Comparison of ENCODE assay signal across 11 cellular contexts in the genomic region with DNA sequence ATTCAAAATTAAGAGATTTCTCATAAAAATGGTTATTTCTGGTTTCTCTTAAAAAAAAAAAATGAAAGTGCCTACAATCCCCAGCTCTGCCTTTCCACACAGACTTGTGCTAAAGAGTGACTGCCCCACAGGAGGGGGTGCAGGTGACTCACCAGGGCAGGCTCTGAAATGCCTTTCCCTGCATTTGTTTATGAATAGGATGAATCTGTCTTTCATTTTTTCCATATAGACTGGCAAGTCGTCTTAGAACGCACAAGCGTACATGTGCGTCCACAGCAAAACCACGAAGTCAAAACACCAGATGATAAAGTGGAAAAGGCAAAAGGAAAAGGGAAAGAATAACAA.
DNase-seq lines count a peak whose midpoint lies in the region; ATAC-seq and TF ChIP-seq lines count a peak whose summit lies in the region.
"Had no signal": no experiment of that assay in that cellular context is flagged by ENCODE, and none has a peak within 500 bp of the region (broad histone marks: within the 10 kb centered on the region; RNA-seq: fewer than 3 reads in every experiment).

No MANE protein-coding gene starts in this region.

- ATAC-seq in stimulated activated naive CD8-positive, alpha-beta T cell treated with anti-CD3 and anti-CD28 coated beads, Interleukin-15, amount 100 ng/mL, for 72 hours, result peak; percentile 63
- ATAC-seq in upper lobe of left lung (ENCODE audit: low FRiP score in 2 of 2), result no peak
- no peak for ATAC-seq in GM18520 (IDR thresholded peaks at IDR 0.05; ENCODE audit: unreplicated experiment)
- ATAC-seq in mucosa of descending colon, result no peak

- DNase-seq in MCF 10A (ENCODE audit: unreplicated experiment), result peak; percentile 76
- DNase-seq in breast epithelium (ENCODE audit: low spot score in 2 of 2), result no peak
- peak; percentile 67 for DNase-seq in fibroblast of gingiva (ENCODE audit: low read depth)
- no peak for DNase-seq in stimulated activated naive CD8-positive, alpha-beta T cell treated with anti-CD3 and anti-CD28 coated beads, Interleukin-15, amount 100 ng/mL, for 72 hours
- DNase-seq in upper lobe of left lung, result no peak
- DNase-seq in mucosa of descending colon, result no peak
- DNase-seq: COR-L47, NCI-H1092 treated with DMSO at 0.1 percent for 48 hours, SIG-M5 had no signal

- intact Hi-C loops in MCF 10A (cut with micrococcal nuclease), result loop anchor here (10.0 kb wide), 1 partner anchor 422 kb away; the partner anchor contains the start of gene ABCC12
- intact Hi-C loops in breast epithelium (cut with DNase I; ENCODE audit: low total_unique reads), result loop anchor here (10.0 kb wide), 1 partner anchor 1682 kb away; no protein-coding TSS in a partner anchor
- intact Hi-C loops in mucosa of descending colon (cut with DNase I, micrococcal nuclease), result no loop called here

- no peaks in the 10 kb centered on the region for H3K27me3 ChIP-seq in breast epithelium
- H3K27me3 ChIP-seq in upper lobe of left lung, result no peaks in the 10 kb centered on the region

- no peak overlapping the region for H3K27ac ChIP-seq in breast epithelium
- no peak overlapping the region for H3K27ac ChIP-seq in upper lobe of left lung

- BruUV-seq in MCF 10A (replicated peaks; lab: Mats Ljungman, UMichigan), result no TSS peak

- CTCF ChIA-PET in MCF 10A (lab: Yijun Ruan, JAX), result interaction anchor here (0.7 to 1.0 kb wide), 2 partner anchors 143 to 432 kb away, joined by 3 to 5 read pairs; no protein-coding TSS in a partner anchor

- 54 to 58% methylated on average over 5 of the region's 5 CpGs for WGBS in upper lobe of left lung, 2 donors

- no peak for TF ChIP-seq EP300 in upper lobe of left lung (IDR thresholded peaks at IDR 0.05)

- H3K4me1 Mint-ChIP-seq in MCF 10A (ENCODE audit: insufficient read depth, unreplicated experiment), result peaks cover 28% of the 10 kb centered on the region
- peaks cover 25% of the 10 kb centered on the region for H3K4me1 Mint-ChIP-seq in T-helper 1 cell treated with Interleukin-12 subunit alpha and Interleukin-12 subunit beta and Interleukin-4 antibody, amounts not matched to agents 30 μg/mL and 1 μg/mL, for 36 hours (ENCODE audit: low read depth)
- peaks cover 10% of the 10 kb centered on the region for H3K4me1 Mint-ChIP-seq in stimulated activated naive CD8-positive, alpha-beta T cell treated with anti-CD3 and anti-CD28 coated beads, Interleukin-15, amount 100 ng/mL, for 72 hours

- no peaks in the 10 kb centered on the region for H3K36me3 ChIP-seq in breast epithelium
- no peaks in the 10 kb centered on the region for H3K36me3 ChIP-seq in upper lobe of left lung
- H3K36me3 ChIP-seq in mucosa of descending colon (ENCODE audit: low read depth), result no peaks in the 10 kb centered on the region

- no peaks in the 10 kb centered on the region for H3K4me1 ChIP-seq in breast epithelium
- peaks cover 0 to 10% (median 8%) of the 10 kb centered on the region in 4 donors for H3K4me1 ChIP-seq in upper lobe of left lung
- H3K4me1 ChIP-seq in mucosa of descending colon (ENCODE audit: low read depth), result no peaks in the 10 kb centered on the region

- no peaks in the 10 kb centered on the region for H3K27me3 Mint-ChIP-seq in MCF 10A (ENCODE audit: insufficient read depth, unreplicated experiment)
- no peaks in the 10 kb centered on the region for H3K27me3 Mint-ChIP-seq in T-helper 1 cell treated with Interleukin-12 subunit alpha and Interleukin-12 subunit beta and Interleukin-4 antibody, amounts not matched to agents 30 μg/mL and 1 μg/mL, for 36 hours (ENCODE audit: low read depth)
- peaks cover 31% of the 10 kb centered on the region for H3K27me3 Mint-ChIP-seq in stimulated activated naive CD8-positive, alpha-beta T cell treated with anti-CD3 and anti-CD28 coated beads, Interleukin-15, amount 100 ng/mL, for 72 hours

- H3K9me3 Mint-ChIP-seq in MCF 10A (ENCODE audit: unreplicated experiment), result no peaks in the 10 kb centered on the region
- no peaks in the 10 kb centered on the region for H3K9me3 Mint-ChIP-seq in T-helper 1 cell treated with Interleukin-12 subunit alpha and Interleukin-12 subunit beta and Interleukin-4 antibody, amounts not matched to agents 30 μg/mL and 1 μg/mL, for 36 hours
- H3K9me3 Mint-ChIP-seq in stimulated activated naive CD8-positive, alpha-beta T cell treated with anti-CD3 and anti-CD28 coated beads, Interleukin-15, amount 100 ng/mL, for 72 hours, result no peaks in the 10 kb centered on the region

- H3K4me3 Mint-ChIP-seq in MCF 10A (ENCODE audit: unreplicated experiment), result peak overlapping the region; percentile 14
- H3K4me3 Mint-ChIP-seq in T-helper 1 cell treated with Interleukin-12 subunit alpha and Interleukin-12 subunit beta and Interleukin-4 antibody, amounts not matched to agents 30 μg/mL and 1 μg/mL, for 36 hours, result no peak overlapping the region
- no peak overlapping the region for H3K4me3 Mint-ChIP-seq in stimulated activated naive CD8-positive, alpha-beta T cell treated with anti-CD3 and anti-CD28 coated beads, Interleukin-15, amount 100 ng/mL, for 72 hours

- H3K4me3 ChIP-seq in breast epithelium (no peak overlapping the region), upper lobe of left lung (no peak overlapping the region), mucosa of descending colon (no peak overlapping the region)

- POLR2A ChIA-PET in MCF 10A (lab: Yijun Ruan, JAX), result interaction anchor here (0.6 to 1.1 kb wide), 2 partner anchors 20 to 22 kb away, joined by 3 to 4 read pairs; no protein-coding TSS in a partner anchor

- peak overlapping the region; percentile 77 for H3K27ac Mint-ChIP-seq in MCF 10A (ENCODE audit: low read depth, unreplicated experiment)
- H3K27ac Mint-ChIP-seq in T-helper 1 cell treated with Interleukin-12 subunit alpha and Interleukin-12 subunit beta and Interleukin-4 antibody, amounts not matched to agents 30 μg/mL and 1 μg/mL, for 36 hours, result peak overlapping the region; percentile 12
- peak overlapping the region in 1 of 2 donors; percentile 56 for H3K27ac Mint-ChIP-seq in stimulated activated naive CD8-positive, alpha-beta T cell treated with anti-CD3 and anti-CD28 coated beads, Interleukin-15, amount 100 ng/mL, for 72 hours

- H3K36me3 Mint-ChIP-seq in MCF 10A (ENCODE audit: insufficient read depth, unreplicated experiment), result no peaks in the 10 kb centered on the region
- no peaks in the 10 kb centered on the region for H3K36me3 Mint-ChIP-seq in T-helper 1 cell treated with Interleukin-12 subunit alpha and Interleukin-12 subunit beta and Interleukin-4 antibody, amounts not matched to agents 30 μg/mL and 1 μg/mL, for 36 hours (ENCODE audit: low read depth)

- no peaks in the 10 kb centered on the region for H3K9me3 ChIP-seq in breast epithelium
- no peaks in the 10 kb centered on the region for H3K9me3 ChIP-seq in upper lobe of left lung
- H3K9me3 ChIP-seq in mucosa of descending colon, result no peaks in the 10 kb centered on the region

- TF ChIP-seq CTCF in MCF 10A (IDR thresholded peaks at IDR 0.05; ENCODE audit: unreplicated experiment) (no peak), breast epithelium (IDR thresholded peaks at IDR 0.05) (no peak), upper lobe of left lung (IDR thresholded peaks at IDR 0.05) (no peak), mucosa of descending colon (IDR thresholded peaks at IDR 0.05) (no peak)

- no peak for TF ChIP-seq POLR2A in breast epithelium (IDR thresholded peaks at IDR 0.05)
- TF ChIP-seq POLR2A in upper lobe of left lung (IDR thresholded peaks at IDR 0.05), result no peak

Comparison
In these comparisons a context has a peak if more than half of its experiments do, and no peak if none do; other contexts are left out.
1. DNase-seq: peak in MCF 10A (single experiment) and fibroblast of gingiva (single experiment); none in breast epithelium (0 of 2), stimulated activated naive CD8-positive, alpha-beta T cell treated with anti-CD3 and anti-CD28 coated beads, Interleukin-15, amount 100 ng/mL, for 72 hours (0 of 2), upper lobe of left lung (0 of 2) and mucosa of descending colon (0 of 3).
2. intact Hi-C loops: an anchor here in MCF 10A (10.0 kb wide) and breast epithelium (10.0 kb wide); none called in mucosa of descending colon.